8 cellular contexts compared by ENCODE assay signal in the genomic region with DNA sequence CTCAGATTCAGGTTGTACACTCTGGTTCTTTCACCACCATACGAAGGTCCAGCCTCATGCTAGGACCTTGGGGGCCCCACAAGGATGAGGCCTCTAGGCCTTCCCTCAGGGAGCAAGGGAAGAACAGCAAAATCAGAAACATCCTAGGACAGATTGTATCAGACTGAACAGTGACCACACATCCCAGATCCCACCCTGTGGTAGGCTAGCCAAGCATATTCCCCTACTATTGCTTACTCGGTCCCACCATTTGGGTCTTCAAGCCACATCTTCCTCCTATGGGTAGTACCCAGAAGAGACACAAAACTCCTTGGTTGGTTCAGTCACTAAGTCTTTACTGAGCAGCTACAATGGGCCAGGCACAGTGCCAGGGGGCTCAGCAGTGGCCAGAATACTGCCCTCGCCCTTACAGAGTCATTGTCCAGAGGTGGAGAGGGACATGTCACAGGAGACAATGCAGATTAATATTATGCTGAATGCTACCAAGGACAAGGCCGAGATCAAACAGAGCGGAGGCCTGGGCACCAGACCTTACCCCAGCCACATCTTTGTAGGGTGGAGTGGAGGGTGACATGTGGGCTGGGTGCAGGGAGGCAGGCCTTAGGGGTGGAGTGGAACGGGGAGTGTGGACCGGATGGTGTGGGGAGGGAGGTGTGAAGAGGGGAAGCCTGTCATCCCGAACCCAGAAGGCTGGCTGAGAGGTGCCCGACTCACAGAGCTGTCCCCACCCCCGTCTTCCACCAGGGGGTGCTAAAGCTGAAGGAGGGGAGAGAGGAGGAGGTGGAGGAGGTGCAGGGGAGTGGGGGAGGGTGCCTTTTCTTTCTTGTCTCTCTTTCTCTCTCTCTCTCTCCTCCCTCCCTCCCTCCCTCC. TPM values are rescaled to one million over a fixed set of nuclear protein-coding genes. Genes with fewer than 3 reads are reported as not detected.
DNase-seq lines count a peak whose midpoint lies in the region; ATAC-seq and TF ChIP-seq lines count a peak whose summit lies in the region.

No MANE protein-coding gene starts in this region.

- peaks cover 40% of the 10 kb centered on the region for H3K4me1 ChIP-seq in mesodermal cell (ENCODE audit: control insufficient read depth, insufficient read depth, low read length, poor library complexity, severe bottlenecking)

- H3K27me3 Mint-ChIP-seq in activated CD8-positive, alpha-beta T cell treated with anti-CD3 and anti-CD28 coated beads for 36 hours: no peaks in the 10 kb centered on the region

- intact Hi-C loops in activated CD8-positive, alpha-beta T cell treated with anti-CD3 and anti-CD28 coated beads for 36 hours (cut with micrococcal nuclease): loop anchor here (5.0 to 10.0 kb wide), 2 partner anchors 74 to 241 kb away; partner anchors contain the start of gene BRPF3

- POLR2A ChIA-PET in activated CD8-positive, alpha-beta T cell treated with anti-CD3 and anti-CD28 coated beads for 36 hours (lab: Charles Lee): interaction anchor here (1.0 to 4.3 kb wide), 3 partner anchors 8 to 20 kb away, joined by 3 to 42 read pairs (median 5); partner anchors contain the start of gene MAPK13

- no peaks in the 10 kb centered on the region for H3K9me3 ChIP-seq in mesodermal cell (ENCODE audit: control insufficient read depth, low read length)

- TF ChIP-seq CTCF in activated CD8-positive, alpha-beta T cell treated with anti-CD3 and anti-CD28 coated beads for 36 hours (IDR thresholded peaks at IDR 0.05): peak; percentile 41

- no peaks in the 10 kb centered on the region for H3K9me3 Mint-ChIP-seq in activated CD8-positive, alpha-beta T cell treated with anti-CD3 and anti-CD28 coated beads for 36 hours

- no peak overlapping the region for H3K4me3 ChIP-seq in mesodermal cell (ENCODE audit: extremely low read depth, insufficient read depth, low read length, poor library complexity, severe bottlenecking)

- CTCF ChIA-PET in activated CD8-positive, alpha-beta T cell treated with anti-CD3 and anti-CD28 coated beads for 36 hours (lab: Charles Lee): interaction anchor here (1.0 to 4.3 kb wide), 10 partner anchors 8 to 238 kb away, joined by 3 to 37 read pairs (median 6); partner anchors contain the start of genes MAPK13 and MAPK14

- H3K27ac Mint-ChIP-seq in activated CD8-positive, alpha-beta T cell treated with anti-CD3 and anti-CD28 coated beads for 36 hours: peak overlapping the region; percentile 71

- H3K4me1 Mint-ChIP-seq in activated CD8-positive, alpha-beta T cell treated with anti-CD3 and anti-CD28 coated beads for 36 hours (ENCODE audit: low read depth): peaks cover 84% of the 10 kb centered on the region

- H3K36me3 Mint-ChIP-seq in activated CD8-positive, alpha-beta T cell treated with anti-CD3 and anti-CD28 coated beads for 36 hours (ENCODE audit: low read depth): peaks cover 12% of the 10 kb centered on the region

- H3K36me3 ChIP-seq in mesodermal cell (ENCODE audit: control insufficient read depth, insufficient read depth, low read length): peaks cover 2% of the 10 kb centered on the region

- peak overlapping the region; percentile 10 for H3K27ac ChIP-seq in mesodermal cell (ENCODE audit: low read depth, low read length, severe bottlenecking)

- H3K4me3 Mint-ChIP-seq in activated CD8-positive, alpha-beta T cell treated with anti-CD3 and anti-CD28 coated beads for 36 hours: no peak overlapping the region

- ATAC-seq in GM18498 (IDR thresholded peaks at IDR 0.05; ENCODE audit: unreplicated experiment): peak; percentile 80
- peak; percentile 69 for ATAC-seq in HG03439 (IDR thresholded peaks at IDR 0.05; ENCODE audit: unreplicated experiment)
- ATAC-seq in activated CD8-positive, alpha-beta T cell treated with anti-CD3 and anti-CD28 coated beads for 36 hours: peak; percentile 85

- peak; percentile 84 for DNase-seq in 8988T
- peak; percentile 34 for DNase-seq in NCI-H82 treated with DMSO at 0.1 percent for 48 hours (lab: John Stamatoyannopoulos, UW; ENCODE audit: unreplicated experiment)
- DNase-seq in activated CD8-positive, alpha-beta T cell treated with anti-CD3 and anti-CD28 coated beads for 36 hours: peak; percentile 95
- DNase-seq in effector CD8-positive, alpha-beta T cell (lab: John Stamatoyannopoulos, UW): peak; percentile 83
- DNase-seq in stimulated activated CD8-positive, alpha-beta memory T cell treated with anti-CD3 and anti-CD28 coated beads, Interleukin-2, amount 100 ng/mL, for 48 hours (ENCODE audit: low read depth in 2 of 2): peak; percentile 82 to 83

- 63 to 74% methylated on average over 7 to 8 of the region's 10 CpGs for WGBS in mesodermal cell (ENCODE audit: insufficient coverage in 2 of 2), 2 experiments

RNA-seq across cellular contexts. Expression of gene MAPK13, which starts 6.8 kb away (rescaled TPM):
- 10 to 100 TPM; 60.4 to 60.9 TPM for total RNA-seq in activated CD8-positive, alpha-beta T cell treated with anti-CD3 and anti-CD28 coated beads for 36 hours
- 4.3 TPM for polyA plus RNA-seq in mesodermal cell (2013, experiment 1 of 2)
- 4.1 TPM for polyA plus RNA-seq in mesodermal cell (2013, experiment 2 of 2)

Comparison
In these comparisons a context has a peak if more than half of its experiments do, and no peak if none do; other contexts are left out.
1. DNase-seq: peak in every context shown above with its lines; median percentile 95 in activated CD8-positive, alpha-beta T cell treated with anti-CD3 and anti-CD28 coated beads for 36 hours; 84 in 8988T; 83 in effector CD8-positive, alpha-beta T cell; 82 in stimulated activated CD8-positive, alpha-beta memory T cell treated with anti-CD3 and anti-CD28 coated beads, Interleukin-2, amount 100 ng/mL, for 48 hours; 34 in NCI-H82 treated with DMSO at 0.1 percent for 48 hours.